2 cellular contexts compared by ENCODE assay signal in genomic region chr22:25230760-25231159, GRCh38. TPM values are rescaled to one million over a fixed set of nuclear protein-coding genes. Genes with fewer than 3 reads are reported as not detected.
"Had no signal": no experiment of that assay in that cellular context is flagged by ENCODE, and none has a peak within 500 bp of the region (broad histone marks: within the 10 kb centered on the region; RNA-seq: fewer than 3 reads in every experiment).

No MANE protein-coding gene starts in this region.

RNA-seq across cellular contexts. Expression of gene CRYBB2, which starts 11.3 kb away (rescaled TPM):
- total RNA-seq: G401, GM12878 had no signal

RNA-seq across cellular contexts. Expression of gene CRYBB3, which starts 31.1 kb away (rescaled TPM):
- total RNA-seq: G401, GM12878 had no signal
